13 cellular contexts compared by ENCODE assay signal in the genomic region with DNA sequence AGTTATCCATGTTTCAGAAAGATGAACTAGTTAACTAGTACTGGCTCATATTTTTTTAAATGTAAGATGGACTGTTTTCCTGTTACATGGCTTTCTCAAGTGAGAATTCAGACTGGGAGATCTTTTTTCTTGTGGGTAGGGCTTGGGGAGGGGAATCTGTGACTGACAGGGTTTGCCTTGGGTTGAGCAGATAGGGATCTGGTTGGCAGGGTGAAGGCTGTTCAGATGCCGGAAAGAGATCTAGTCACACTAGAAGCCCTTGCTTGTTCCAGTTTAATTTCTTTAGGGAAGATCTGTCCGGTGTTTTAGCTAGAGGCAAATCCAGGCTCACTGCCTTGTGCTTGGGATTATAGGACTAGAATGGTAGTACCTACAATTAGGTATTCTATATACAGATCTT.
DNase-seq lines count a peak whose midpoint lies in the region; ATAC-seq, FAIRE-seq and TF ChIP-seq lines count a peak whose summit lies in the region.
"Had no signal": no experiment of that assay in that cellular context is flagged by ENCODE, and none has a peak within 500 bp of the region (broad histone marks: within the 10 kb centered on the region; RNA-seq: fewer than 3 reads in every experiment).

No MANE protein-coding gene starts in this region.

- H4K20me1 ChIP-seq in HepG2 (ENCODE audit: insufficient read depth, low read length) (peaks cover 14% of the 10 kb centered on the region; the same call in 1 of the 2 replicates), K562 (replicated peaks; ENCODE audit: control insufficient read depth, insufficient read depth, low read length) (no peaks in the 10 kb centered on the region)

- no peak overlapping the region for H3K4me3 ChIP-seq in HepG2 (replicated peaks in 1 of 3; ENCODE audit: insufficient read depth in 1 of 3, low read depth in 2 of 3, low read length in 3 of 3)
- H3K4me3 ChIP-seq in right lobe of liver, result no peak overlapping the region
- H3K4me3 ChIP-seq in K562, result no peak overlapping the region
- H3K4me3 ChIP-seq in mesenchymal stem cell (ENCODE audit: insufficient read depth in 1 of 2, low read depth in 1 of 2, low read length in 2 of 2), result no peak overlapping the region
- no peak overlapping the region for H3K4me3 ChIP-seq in tibial nerve
- H3K4me3 ChIP-seq in foreskin fibroblast (ENCODE audit: low read depth in 1 of 2, low read length in 2 of 2), result no peak overlapping the region
- H3K4me3 ChIP-seq: HAP-1 had no signal

- DNase-seq in HepG2 (ENCODE audit: low spot score), result no peak
- no peak for DNase-seq in right lobe of liver
- DNase-seq in K562 (ENCODE audit: extremely low read depth in 1 of 4, low spot score in 3 of 4), result no peak
- no peak for DNase-seq in mesenchymal stem cell
- DNase-seq in endothelial cell (ENCODE audit: low spot score), result no peak
- DNase-seq in NCI-H82 (lab: John Stamatoyannopoulos, UW), result no peak
- DNase-seq in tibial nerve (ENCODE audit: low spot score in 2 of 2), result no peak
- DNase-seq in foreskin fibroblast, result no peak
- DNase-seq: Right ventricle myocardium superior had no signal

- no peak overlapping the region for H3K23ac ChIP-seq in mesenchymal stem cell (ENCODE audit: low read length in 2 of 2)

- H3K79me2 ChIP-seq in HepG2 (ENCODE audit: insufficient read depth, low read length) (peaks cover 8% of the 10 kb centered on the region), K562 (ENCODE audit: control insufficient read depth, insufficient read depth, low read length) (no peaks in the 10 kb centered on the region)

- TF ChIP-seq RAD21 in HepG2 (CRISPR knock-in tag; IDR thresholded peaks at IDR 0.05) (no peak), K562 (CRISPR knock-in tag; conservative IDR thresholded peaks at IDR 0.05 in 1 of 2, IDR thresholded peaks at IDR 0.05 in 1 of 2) (no peak)

- no peak overlapping the region for H2AK5ac ChIP-seq in mesenchymal stem cell (ENCODE audit: low read length, severe bottlenecking)

- peaks cover 4% of the 10 kb centered on the region for H3K27me3 Mint-ChIP-seq in endothelial cell (ENCODE audit: unreplicated experiment)

- H3K27ac Mint-ChIP-seq in endothelial cell (ENCODE audit: unreplicated experiment), result no peak overlapping the region

- no peak overlapping the region for H4K91ac ChIP-seq in mesenchymal stem cell (ENCODE audit: low read length)

- ATAC-seq in HepG2 (no peak), right lobe of liver (no peak), K562 (no peak)

- TF ChIP-seq EP300 in HepG2 (IDR thresholded peaks at IDR 0.05; ENCODE audit: low read depth in 2 of 2, low read length in 2 of 2), result no peak
- TF ChIP-seq EP300 in HepG2 (CRISPR knock-in tag; IDR thresholded peaks at IDR 0.05; ENCODE audit: borderline replicate concordance), result no peak
- no peak for TF ChIP-seq EP300 in K562 (IDR thresholded peaks at IDR 0.05; ENCODE audit: low read length)
- TF ChIP-seq EP300 in tibial nerve (IDR thresholded peaks at IDR 0.05), result no peak

- H3K9me1 ChIP-seq in K562 (ENCODE audit: control insufficient read depth, insufficient read depth, low read length), result no peaks in the 10 kb centered on the region

- no peak overlapping the region for H3K4ac ChIP-seq in mesenchymal stem cell (ENCODE audit: low read depth in 1 of 2, low read length in 2 of 2)

- POLR2A ChIA-PET in HepG2 (lab: Yijun Ruan, JAX) (interaction anchor here (0.8 to 2.6 kb wide), 3 partner anchors 8 to 199 kb away, joined by 3 to 11 read pairs (median 3); a partner anchor contains a TSS), K562 (lab: Yijun Ruan, JAX) (no interaction called here)

- H3K4me2 ChIP-seq in HepG2 (ENCODE audit: low read depth, low read length) (no peak overlapping the region), K562 (ENCODE audit: insufficient read depth, low read length) (no peak overlapping the region), mesenchymal stem cell (ENCODE audit: low read length, poor library complexity, severe bottlenecking) (no peak overlapping the region)

- FAIRE-seq in HepG2 (lab: Jason Lieb, UNC) (no peak), K562 (lab: Jason Lieb, UNC) (no peak)
- FAIRE-seq: HTR-8/SVneo had no signal

- no peak overlapping the region for H3K18ac ChIP-seq in mesenchymal stem cell (ENCODE audit: low read depth in 1 of 2, low read length in 2 of 2)

- peaks cover 23% of the 10 kb centered on the region for H3K4me1 Mint-ChIP-seq in endothelial cell (ENCODE audit: unreplicated experiment)
- H3K4me1 Mint-ChIP-seq: CD14-positive monocyte had no signal

- H3K9me3 Mint-ChIP-seq in endothelial cell (ENCODE audit: unreplicated experiment), result no peaks in the 10 kb centered on the region

- no peak for TF ChIP-seq CTCF in HepG2 (CRISPR knock-in tag; IDR thresholded peaks at IDR 0.05)
- no peak for TF ChIP-seq CTCF in right lobe of liver (IDR thresholded peaks at IDR 0.05)
- TF ChIP-seq CTCF in K562 (IDR thresholded peaks at IDR 0.05 in 2 of 3, conservative IDR thresholded peaks at IDR 0.05 in 1 of 3; ENCODE audit: insufficient read depth in 2 of 3, low read depth in 1 of 3, low read length in 3 of 3), result no peak
- no peak for TF ChIP-seq CTCF in endothelial cell (IDR thresholded peaks at IDR 0.05; ENCODE audit: unreplicated experiment)
- no peak for TF ChIP-seq CTCF in tibial nerve (IDR thresholded peaks at IDR 0.05)
- no peak for TF ChIP-seq CTCF in foreskin fibroblast (IDR thresholded peaks at IDR 0.05; ENCODE audit: low read depth, low read length)

- H3K79me1 ChIP-seq in mesenchymal stem cell (replicated peaks; ENCODE audit: low read length, poor library complexity, severe bottlenecking), result peaks cover 26% of the 10 kb centered on the region

- 98% methylated on average over 2 of the region's 2 CpGs for WGBS in HepG2 (ENCODE audit: low lambda C conversion rate)
- whole genome bisulfite sequencing in right lobe of liver (ENCODE audit: insufficient coverage, low coverage, low lambda C conversion rate, missing lambda C conversion rate), result 92% methylated on average over 2 of the region's 2 CpGs
- 50% methylated on average over 2 of the region's 2 CpGs for WGBS in K562 (ENCODE audit: insufficient coverage, low coverage, missing lambda C conversion rate)
- 100% methylated on average over 2 of the region's 2 CpGs for WGBS in mesenchymal stem cell
- WGBS in tibial nerve, 2 donors, result 81 to 85% methylated on average over 2 of the region's 2 CpGs

- H2AFZ ChIP-seq in HepG2 (ENCODE audit: low read length) (no peak overlapping the region), K562 (ENCODE audit: low read depth, low read length) (no peak overlapping the region), mesenchymal stem cell (ENCODE audit: low read depth, low read length) (no peak overlapping the region)

- H3K36me3 ChIP-seq in HepG2 (replicated peaks in 1 of 2; ENCODE audit: control insufficient read depth in 1 of 2, insufficient read depth in 2 of 2, low read length in 2 of 2) (peaks cover 10 to 24% of the 10 kb centered on the region in 2 experiments), right lobe of liver (peaks cover 0 to 1% (median 0%) of the 10 kb centered on the region in 4 donors), K562 (ENCODE audit: control insufficient read depth, insufficient read depth, low read length) (no peaks in the 10 kb centered on the region), mesenchymal stem cell (ENCODE audit: control insufficient read depth in 1 of 2, insufficient read depth in 2 of 2, low read depth in 1 of 2, low read length in 2 of 2) (peaks cover 7 to 14% of the 10 kb centered on the region in 2 experiments), tibial nerve (peaks cover 0 to 23% (median 0%) of the 10 kb centered on the region in 3 donors)
- H3K36me3 ChIP-seq: HAP-1 had no signal

- CTCF ChIA-PET in HepG2 (lab: Yijun Ruan, JAX; ENCODE audit: low intra/inter-chr PET ratio, low total read pairs) (interaction anchor here (1.1 to 2.1 kb wide), 3 partner anchors 136 to 261 kb away, joined by 3 to 19 read pairs (median 11); no protein-coding TSS in a partner anchor), K562 (lab: Yijun Ruan, JAX; ENCODE audit: low intra/inter-chr PET ratio) (interaction anchor here (0.6 to 2.1 kb wide), 3 partner anchors 137 to 1462 kb away, joined by 3 to 11 read pairs (median 9); no protein-coding TSS in a partner anchor)

- peaks cover 7% of the 10 kb centered on the region; the same call in 1 of the 2 replicates for H3K9me3 ChIP-seq in HepG2 (ENCODE audit: low read length)
- H3K9me3 ChIP-seq in right lobe of liver, result no peaks in the 10 kb centered on the region
- no peaks in the 10 kb centered on the region for H3K9me3 ChIP-seq in K562 (replicated peaks; ENCODE audit: control insufficient read depth, insufficient read depth, low read depth, low read length)
- H3K9me3 ChIP-seq in mesenchymal stem cell (ENCODE audit: control insufficient read depth, low read length), result peaks cover 16% of the 10 kb centered on the region
- peaks cover 0 to 15% (median 4%) of the 10 kb centered on the region in 4 donors for H3K9me3 ChIP-seq in tibial nerve
- H3K9me3 ChIP-seq: Caco-2, HAP-1 had no signal

- H2BK120ac ChIP-seq in mesenchymal stem cell (ENCODE audit: low read depth, low read length), result no peak overlapping the region

- H3K9ac ChIP-seq in HepG2 (ENCODE audit: insufficient read depth, low read depth, low read length) (no peak overlapping the region), K562 (ENCODE audit: insufficient read depth in 1 of 2, low read depth in 2 of 2, low read length in 2 of 2) (no peak overlapping the region), mesenchymal stem cell (ENCODE audit: low read length) (peak overlapping the region; percentile 26)

- intact Hi-C loops in HepG2 (cut with micrococcal nuclease; ENCODE audit: unreplicated experiment) (loop anchor here (5.0 kb wide), 1 partner anchor 98 kb away; no protein-coding TSS in a partner anchor), right lobe of liver (cut with DNase I) (no loop called here), K562 (cut with micrococcal nuclease) (loop anchor here (5.0 kb wide), 1 partner anchor 262 kb away; no protein-coding TSS in a partner anchor)

- H3K4me1 ChIP-seq in HepG2 (ENCODE audit: insufficient read depth, low read length) (peaks cover 5% of the 10 kb centered on the region; the same call in 1 of the 2 replicates), right lobe of liver (no peaks in the 10 kb centered on the region), K562 (replicated peaks in 1 of 2; ENCODE audit: control insufficient read depth in 2 of 2, insufficient read depth in 2 of 2, low read length in 2 of 2) (no peaks in the 10 kb centered on the region; a peak in 1 of 5 replicates), mesenchymal stem cell (ENCODE audit: control insufficient read depth, insufficient read depth, low read depth, low read length) (peaks cover 12% of the 10 kb centered on the region), tibial nerve (no peaks in the 10 kb centered on the region)
- H3K4me1 ChIP-seq: Caco-2 had no signal

- H3K27ac ChIP-seq in HepG2 (ENCODE audit: extremely low read length, insufficient read depth, low read length) (no peak overlapping the region), right lobe of liver (no peak overlapping the region), K562 (ENCODE audit: extremely low read depth, low read depth, low read length) (no peak overlapping the region), mesenchymal stem cell (ENCODE audit: low read length, poor library complexity, severe bottlenecking) (no peak overlapping the region), tibial nerve (no peak overlapping the region)

- peaks cover 18% of the 10 kb centered on the region for H3K36me3 Mint-ChIP-seq in endothelial cell (ENCODE audit: low read depth, unreplicated experiment)

- H3K14ac ChIP-seq in mesenchymal stem cell (ENCODE audit: low read length in 2 of 2), result no peak overlapping the region

- TF ChIP-seq POLR2A in HepG2 (IDR thresholded peaks at IDR 0.05; ENCODE audit: insufficient read depth in 1 of 2, low read depth in 2 of 2, low read length in 2 of 2), result no peak
- no peak for TF ChIP-seq POLR2A in right lobe of liver (IDR thresholded peaks at IDR 0.05)
- no peak for TF ChIP-seq POLR2A in K562 (conservative IDR thresholded peaks at IDR 0.05)
- TF ChIP-seq POLR2A in tibial nerve (IDR thresholded peaks at IDR 0.05), result no peak

- no peak overlapping the region for H2BK15ac ChIP-seq in mesenchymal stem cell (ENCODE audit: low read depth, poor library complexity, severe bottlenecking)

- BruUV-seq in HepG2 (replicated peaks; lab: Mats Ljungman, UMichigan) (no TSS peak), K562 (replicated peaks; lab: Mats Ljungman, UMichigan) (no TSS peak)

- H2BK5ac ChIP-seq in mesenchymal stem cell (ENCODE audit: low read depth, low read length, poor library complexity, severe bottlenecking), result no peak overlapping the region

- no peaks in the 10 kb centered on the region for H3K27me3 ChIP-seq in HepG2 (ENCODE audit: control insufficient read depth in 1 of 2, insufficient read depth in 2 of 2, low read length in 2 of 2)
- no peaks in the 10 kb centered on the region for H3K27me3 ChIP-seq in right lobe of liver
- no peaks in the 10 kb centered on the region for H3K27me3 ChIP-seq in K562 (ENCODE audit: control insufficient read depth in 2 of 2, insufficient read depth in 2 of 2, low read length in 2 of 2)
- no peaks in the 10 kb centered on the region for H3K27me3 ChIP-seq in mesenchymal stem cell (ENCODE audit: control insufficient read depth in 1 of 2, insufficient read depth in 1 of 2, low read length in 2 of 2)
- no peaks in the 10 kb centered on the region for H3K27me3 ChIP-seq in tibial nerve

- in situ Hi-C loops in HepG2 (cut with HindIII; ENCODE audit: extremely low pct_ligation_motif_present, low pct_unique_long_range_greater_than_20kb), result loop anchor here (5.0 kb wide), 2 partner anchors 137 to 262 kb away; a partner anchor contains a TSS
- in situ Hi-C loops in K562 (cut with MboI), result loop anchor here (10.0 kb wide), 1 partner anchor 254 kb away; a partner anchor contains a TSS

- H2BK12ac ChIP-seq in mesenchymal stem cell (ENCODE audit: low read length in 2 of 2), result no peak overlapping the region

- no peak overlapping the region for H4K8ac ChIP-seq in mesenchymal stem cell (ENCODE audit: low read length)

- no peak overlapping the region for H3K4me3 Mint-ChIP-seq in endothelial cell (ENCODE audit: unreplicated experiment)
- H3K4me3 Mint-ChIP-seq: CD14-positive monocyte had no signal

Comparison
In these comparisons a context has a peak if more than half of its experiments do, and no peak if none do; other contexts are left out.
1. intact Hi-C loops: an anchor here in HepG2 (5.0 kb wide) and K562 (5.0 kb wide); none called in right lobe of liver.